Comparison of ENCODE assay signal across 15 cellular contexts in the genomic region with DNA sequence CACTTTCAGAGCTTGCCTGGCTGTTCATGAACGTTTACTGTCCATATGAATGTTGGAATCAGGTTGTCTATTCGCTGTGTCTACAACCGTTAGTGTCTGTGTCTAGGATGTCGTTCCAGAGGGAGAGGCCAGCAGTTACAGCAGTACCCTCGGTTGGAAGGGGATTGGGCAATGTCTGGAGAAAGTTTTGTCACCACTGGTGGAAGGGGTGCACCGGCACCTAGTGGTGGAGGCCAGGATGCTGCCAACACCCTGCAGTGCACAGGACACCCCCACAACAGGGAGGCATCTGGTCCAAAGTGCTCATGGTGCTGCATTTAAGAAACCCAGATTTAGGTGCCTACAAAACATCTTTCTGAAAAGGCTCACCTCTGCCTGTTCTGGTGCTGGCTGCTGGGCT.
A peak's percentile ranks its signal among the peaks of the same experiment; 100 is the strongest.
DNase-seq lines count a peak whose midpoint lies in the region; ATAC-seq and TF ChIP-seq lines count a peak whose summit lies in the region.
"Had no signal": no experiment of that assay in that cellular context is flagged by ENCODE, and none has a peak within 500 bp of the region (broad histone marks: within the 10 kb centered on the region; RNA-seq: fewer than 3 reads in every experiment).

No MANE protein-coding gene starts in this region.

- H3K36me3 ChIP-seq in SK-N-SH (replicated peaks in 1 of 2; ENCODE audit: control insufficient read depth in 1 of 2, insufficient read depth in 2 of 2, low read length in 1 of 2) = peaks cover 0 to 7% of the 10 kb centered on the region in 2 experiments
- H3K36me3 ChIP-seq in OCI-LY7 (ENCODE audit: insufficient read depth, low read length) = no peaks in the 10 kb centered on the region
- peaks cover 5 to 26% (median 12%) of the 10 kb centered on the region in 3 donors for H3K36me3 ChIP-seq in tibial artery
- H3K36me3 ChIP-seq: thyroid gland had no signal

- POLR2A ChIA-PET in SK-N-SH (lab: Yijun Ruan, JAX) (no interaction called here), OCI-LY7 (lab: Charles Lee) (interaction anchor here (0.6 kb wide), 1 partner anchor 95 kb away, joined by 4 read pairs; no protein-coding TSS in a partner anchor)

- no peak overlapping the region for H3K4me2 ChIP-seq in SK-N-SH
- no peak overlapping the region for H3K4me2 ChIP-seq in OCI-LY7 (ENCODE audit: low read length)

- intact Hi-C loops in OCI-LY7 (cut with micrococcal nuclease; ENCODE audit: unreplicated experiment) = no loop called here
- intact Hi-C loops in tibial artery (cut with DNase I; ENCODE audit: low total_unique reads) = no loop called here

- H3K27me3 ChIP-seq in SK-N-SH (ENCODE audit: insufficient read depth) (no peaks in the 10 kb centered on the region), tibial artery (no peaks in the 10 kb centered on the region)
- H3K27me3 ChIP-seq: thyroid gland had no signal

- TF ChIP-seq EP300 in SK-N-SH (IDR thresholded peaks at IDR 0.05; ENCODE audit: borderline replicate concordance in 1 of 2, low read depth in 1 of 2, low read length in 1 of 2) = no peak

- 0 out of 2 replicates have a peak, but pooled peaks have one; percentile 3 for TF ChIP-seq CTCF in SK-N-SH (IDR thresholded peaks at IDR 0.05)
- TF ChIP-seq CTCF in OCI-LY7 (conservative IDR thresholded peaks at IDR 0.05; ENCODE audit: low read length) = 0 out of 2 replicates have a peak, but pooled peaks have one; percentile 30
- peak; percentile 2 for TF ChIP-seq CTCF in fibroblast of pulmonary artery (IDR thresholded peaks at IDR 0.05; ENCODE audit: low read length, missing control alignments)
- TF ChIP-seq CTCF in tibial artery (IDR thresholded peaks at IDR 0.05) = no peak

- no peaks in the 10 kb centered on the region for H4K20me1 ChIP-seq in SK-N-SH (ENCODE audit: insufficient read depth)
- no peaks in the 10 kb centered on the region for H4K20me1 ChIP-seq in OCI-LY7 (ENCODE audit: insufficient read depth, low read length)

- H3K4me1 ChIP-seq in SK-N-SH (ENCODE audit: control insufficient read depth in 1 of 2, insufficient read depth in 2 of 2, low read depth in 1 of 2, low read length in 1 of 2) (peaks cover 21 to 93% of the 10 kb centered on the region in 2 experiments; a peak in 3 of 4 replicates), OCI-LY7 (ENCODE audit: insufficient read depth, low read length, poor library complexity, severe bottlenecking) (no peaks in the 10 kb centered on the region), tibial artery (peaks cover 7 to 97% (median 40%) of the 10 kb centered on the region in 4 donors)

- no peak overlapping the region for H3K9ac ChIP-seq in SK-N-SH

- CTCF ChIA-PET in SK-N-SH (lab: Yijun Ruan, JAX) = interaction anchor here (0.8 to 4.4 kb wide), 11 partner anchors 11 to 176 kb away, joined by 3 to 17 read pairs (median 4); no protein-coding TSS in a partner anchor
- CTCF ChIA-PET in OCI-LY7 (lab: Charles Lee; ENCODE audit: unreplicated experiment) = no interaction called here

- 83% methylated on average over 6 of the region's 6 CpGs for WGBS in SK-N-SH (ENCODE audit: low lambda C conversion rate)

- ATAC-seq in SK-N-SH treated with all-trans-retinoic acid at 6 μM for 48 hours (no peak), GM19455 (IDR thresholded peaks at IDR 0.05; ENCODE audit: unreplicated experiment) (no peak)
- ATAC-seq: activated T-helper 17 cell treated with anti-CD3 and anti-CD28 coated beads, Interleukin-2, amount 50 U/mL, for 72 hours had no signal

- H3K27ac ChIP-seq in SK-N-SH (ENCODE audit: low read depth in 2 of 2, low read length in 1 of 2) = peak overlapping the region in 1 of 2 experiments; percentile 53; a peak in 1 of 4 replicates
- no peak overlapping the region for H3K27ac ChIP-seq in OCI-LY7 (ENCODE audit: low read depth, low read length, poor library complexity, severe bottlenecking)
- peak overlapping the region; percentile 53 to 93 for H3K27ac ChIP-seq in tibial artery

- no peak for TF ChIP-seq RAD21 in SK-N-SH (IDR thresholded peaks at IDR 0.05; ENCODE audit: low read length)

- no peaks in the 10 kb centered on the region for H3F3A ChIP-seq in SK-N-SH (replicated peaks; ENCODE audit: insufficient read depth)

- H2AFZ ChIP-seq in SK-N-SH (ENCODE audit: low read depth) (no peak overlapping the region), OCI-LY7 (ENCODE audit: low read length) (no peak overlapping the region)

- no TSS peak for BruUV-seq in OCI-LY7 (replicated peaks; lab: Mats Ljungman, UMichigan)

- no peaks in the 10 kb centered on the region for H3K9me3 ChIP-seq in SK-N-SH
- no peaks in the 10 kb centered on the region for H3K9me3 ChIP-seq in OCI-LY7 (ENCODE audit: low read length)
- no peaks in the 10 kb centered on the region for H3K9me3 ChIP-seq in tibial artery
- H3K9me3 ChIP-seq: thyroid gland had no signal

- H3K4me3 ChIP-seq in SK-N-SH (ENCODE audit: low read depth in 2 of 2, low read length in 1 of 2) (no peak overlapping the region), OCI-LY7 (ENCODE audit: low read depth, low read length, poor library complexity, severe bottlenecking) (no peak overlapping the region), fibroblast of pulmonary artery (replicated peaks; ENCODE audit: low read depth, low read length) (no peak overlapping the region), tibial artery (no peak overlapping the region)
- H3K4me3 ChIP-seq: thyroid gland had no signal

- H3K79me2 ChIP-seq in SK-N-SH (ENCODE audit: insufficient read depth) (no peaks in the 10 kb centered on the region), OCI-LY7 (ENCODE audit: insufficient read depth, low read depth, low read length) (no peaks in the 10 kb centered on the region)

- H3K9me2 ChIP-seq in SK-N-SH (no peaks in the 10 kb centered on the region), OCI-LY7 (ENCODE audit: insufficient read depth, low read length) (no peaks in the 10 kb centered on the region)

- DNase-seq in SK-N-SH (no peak), OCI-LY7 (ENCODE audit: low spot score) (no peak), fibroblast of pulmonary artery (ENCODE audit: low read depth) (no peak), tibial artery (no peak), DMS 273 treated with DMSO at 0.1 percent for 48 hours (lab: John Stamatoyannopoulos, UW) (no peak), RKO (ENCODE audit: low spot score) (no peak)
- DNase-seq: activated CD4-positive, alpha-beta T cell treated with anti-CD3 and anti-CD28 coated beads, Interleukin-2, amount 50 U/mL, for 48 hours; COR-L47; endodermal cell; GF-D8; stimulated activated CD4-positive, alpha-beta T cell treated with anti-CD3 and anti-CD28 coated beads, Interleukin-1b, Interleukin-23, amount 100 ng/mL, for 48 hours; thyroid gland had no signal

TF ChIP-seq in SK-N-SH, 30 proteins besides CTCF, POLR2A, EP300 and RAD21:
- TF ChIP-seq RCOR1 (IDR thresholded peaks at IDR 0.05; ENCODE audit: low read length) (no peak), RXRA (IDR thresholded peaks at IDR 0.05; ENCODE audit: borderline replicate concordance, low read depth) (no peak), PBX3 (IDR thresholded peaks at IDR 0.05) (no peak), MEF2A (IDR thresholded peaks at IDR 0.05; ENCODE audit: borderline replicate concordance, low read depth) (no peak), POLR2AphosphoS5 (IDR thresholded peaks at IDR 0.05; ENCODE audit: low read depth, low read length) (no peak), SIN3A (IDR thresholded peaks at IDR 0.05; ENCODE audit: borderline replicate concordance, low read depth, low read length) (no peak), GABPA (IDR thresholded peaks at IDR 0.05; ENCODE audit: low read depth) (no peak), ELF1 (IDR thresholded peaks at IDR 0.05) (no peak), RFX5 (IDR thresholded peaks at IDR 0.05; ENCODE audit: low read length) (no peak), JUND (IDR thresholded peaks at IDR 0.05) (no peak), YY1 (IDR thresholded peaks at IDR 0.05; ENCODE audit: low read depth) (no peak)

TF ChIP-seq in SK-N-SH treated with all-trans-retinoic acid at 6 μM for 48 hours, 23 proteins besides CTCF, POLR2A, EP300 and RAD21:
- TF ChIP-seq CSDC2 (CRISPR knock-in tag; IDR thresholded peaks at IDR 0.05) = no peak
- no peak for TF ChIP-seq CSRNP3 (CRISPR knock-in tag; IDR thresholded peaks at IDR 0.05)
- no peak for TF ChIP-seq BACH2 (CRISPR knock-in tag; IDR thresholded peaks at IDR 0.05; ENCODE audit: borderline replicate concordance)
- TF ChIP-seq OSR1 (CRISPR knock-in tag; IDR thresholded peaks at IDR 0.05) = no peak
- no peak for TF ChIP-seq ZC3H10 (CRISPR knock-in tag; IDR thresholded peaks at IDR 0.05)
- TF ChIP-seq RARB (CRISPR knock-in tag; IDR thresholded peaks at IDR 0.05) = no peak
- TF ChIP-seq ISL1 (CRISPR knock-in tag; IDR thresholded peaks at IDR 0.05) = no peak

Comparison
In these comparisons a context has a peak if more than half of its experiments do, and no peak if none do; other contexts are left out.
1. CTCF ChIP-seq: peak in SK-N-SH (single experiment), OCI-LY7 (single experiment) and fibroblast of pulmonary artery (single experiment); none in tibial artery (0 of 2).